8 cellular contexts compared by ENCODE assay signal in genomic region chr1:21781971-21782867, GRCh38. TPM values are rescaled to one million over a fixed set of nuclear protein-coding genes. Genes with fewer than 3 reads are reported as not detected.
DNase-seq lines count a peak whose midpoint lies in the region; TF ChIP-seq lines count a peak whose summit lies in the region.

No MANE protein-coding gene starts in this region.

- intact Hi-C loops in breast epithelium (cut with DNase I; ENCODE audit: low total_unique reads) = no loop called here

- H3K9me3 ChIP-seq in MM.1S (replicated peaks; ENCODE audit: insufficient read depth, low read length) = no peaks in the 10 kb centered on the region
- H3K9me3 ChIP-seq in breast epithelium = no peaks in the 10 kb centered on the region

- peaks cover 56% of the 10 kb centered on the region for H3K79me2 ChIP-seq in MM.1S (ENCODE audit: low read length)

- peak overlapping the region; percentile 81 for H3K4me2 ChIP-seq in MM.1S (ENCODE audit: low read depth, low read length)

- no peak for DNase-seq in GM12864 (ENCODE audit: low read depth)
- peak; percentile 47 for DNase-seq in HCEC 1CT
- DNase-seq in MM.1S = peak; percentile 75
- peak; percentile 18 for DNase-seq in T1000 (lab: John Stamatoyannopoulos, UW)
- peak; percentile 43 to 53 for DNase-seq in breast epithelium (ENCODE audit: low spot score in 2 of 2)
- DNase-seq in iPS-NIHi7 (ENCODE audit: extremely low spot score) = peak; percentile 27
- DNase-seq in cortex of kidney (lab: John Stamatoyannopoulos, UW) = no peak

- peak overlapping the region; percentile 40; the same call in 1 of the 2 replicates for H2AFZ ChIP-seq in MM.1S (ENCODE audit: low read length)

- H3K4me3 ChIP-seq in GM12864 (ENCODE audit: low read depth, low read length) (peak overlapping the region; percentile 90), MM.1S (ENCODE audit: low read length) (peak overlapping the region; percentile 89), breast epithelium (peak overlapping the region; percentile 76 to 99 (median 97)), skin epidermis (peak overlapping the region; percentile 56 to 100 (median 90))

- TF ChIP-seq POLR2A in breast epithelium (IDR thresholded peaks at IDR 0.05) = no peak

- peak overlapping the region; percentile 100 for H3K9ac ChIP-seq in MM.1S (ENCODE audit: low read length)

- H3K4me1 ChIP-seq in MM.1S (ENCODE audit: low read length) (peaks cover 13% of the 10 kb centered on the region), breast epithelium (no peaks in the 10 kb centered on the region)

- peaks cover 24% of the 10 kb centered on the region for H3F3A ChIP-seq in MM.1S (ENCODE audit: insufficient read depth, low read length)

- H3K27ac ChIP-seq in MM.1S (ENCODE audit: low read length) = peak overlapping the region; percentile 100
- H3K27ac ChIP-seq in breast epithelium = peak overlapping the region; percentile 100
- H3K27ac ChIP-seq in skin epidermis = peak overlapping the region; percentile 0 to 100 (median 99)

- peaks cover 16% of the 10 kb centered on the region for H4K20me1 ChIP-seq in MM.1S (ENCODE audit: insufficient read depth, low read length)

- H3K36me3 ChIP-seq in MM.1S (replicated peaks; ENCODE audit: insufficient read depth, low read length) = no peaks in the 10 kb centered on the region
- H3K36me3 ChIP-seq in breast epithelium = no peaks in the 10 kb centered on the region

- H3K9me2 ChIP-seq in MM.1S (replicated peaks; ENCODE audit: insufficient read depth, low read length) = no peaks in the 10 kb centered on the region

- H3K27me3 ChIP-seq in MM.1S (replicated peaks; ENCODE audit: insufficient read depth, low read length) (no peaks in the 10 kb centered on the region), breast epithelium (no peaks in the 10 kb centered on the region)

- TF ChIP-seq CTCF in GM12864 (IDR thresholded peaks at IDR 0.05; ENCODE audit: low read depth, low read length, missing control alignments) = peak; percentile 41
- TF ChIP-seq CTCF in MM.1S (IDR thresholded peaks at IDR 0.05; ENCODE audit: low read length) = 0 out of 2 replicates have a peak, but pooled peaks have one; percentile 9
- TF ChIP-seq CTCF in breast epithelium (IDR thresholded peaks at IDR 0.05) = no peak

RNA-seq across cellular contexts. Expression of gene USP48, which starts 0.7 kb away (rescaled TPM):
- total RNA-seq in breast epithelium = 10 to 100 TPM; 56.0 to 86.9 (median 74.7) TPM

RNA-seq across cellular contexts. Expression of gene LDLRAD2, which starts 29.8 kb away (rescaled TPM):
- under 1 TPM in 1 of 3 donors, not detected in 2; 0.33 TPM for total RNA-seq in breast epithelium

Comparison
In these comparisons a context has a peak if more than half of its experiments do, and no peak if none do; other contexts are left out.
1. DNase-seq: peak in HCEC 1CT (single experiment), MM.1S (single experiment), T1000 (single experiment), breast epithelium (2 of 2) and iPS-NIHi7 (single experiment); none in GM12864 (single experiment) and cortex of kidney (single experiment).
2. CTCF ChIP-seq: peak in GM12864 (single experiment) and MM.1S (single experiment); none in breast epithelium (0 of 3).
3. Peak in every context shown above with its lines, with median percentiles within 50 percentile points of each other: H3K4me3 ChIP-seq and H3K27ac ChIP-seq.